Comparison of ENCODE assay signal across 25 cellular contexts in genomic region chr20:49942303-49942702, GRCh38. TPM values are rescaled to one million over a fixed set of nuclear protein-coding genes. Genes with fewer than 3 reads are reported as not detected.
DNase-seq lines count a peak whose midpoint lies in the region; ATAC-seq, FAIRE-seq and TF ChIP-seq lines count a peak whose summit lies in the region.
"Had no signal": no experiment of that assay in that cellular context is flagged by ENCODE, and none has a peak within 500 bp of the region (broad histone marks: within the 10 kb centered on the region; RNA-seq: fewer than 3 reads in every experiment).

No MANE protein-coding gene starts in this region.

- no peak overlapping the region for H2AK5ac ChIP-seq in neuronal stem cell (ENCODE audit: low read depth, low read length)

- no peak overlapping the region for H4K8ac ChIP-seq in neuronal stem cell (ENCODE audit: low read depth, low read length)

- CTCF ChIA-PET in A549 (lab: Yijun Ruan, JAX), result interaction anchor here (1.0 kb wide), 1 partner anchor 37 kb away, joined by 6 read pairs; no protein-coding TSS in a partner anchor

- H3K36me3 ChIP-seq in Loucy (ENCODE audit: insufficient read depth, low read length) (peaks cover 43% of the 10 kb centered on the region; the same call in 1 of the 2 replicates), neuronal stem cell (replicated peaks in 1 of 2; ENCODE audit: control insufficient read depth in 2 of 2, insufficient read depth in 2 of 2, low read length in 2 of 2) (peaks cover 14 to 77% of the 10 kb centered on the region in 2 donors), transverse colon (peaks cover 0 to 48% (median 19%) of the 10 kb centered on the region in 4 donors), endodermal cell (ENCODE audit: control insufficient read depth, insufficient read depth, low read length) (peaks cover 66% of the 10 kb centered on the region)

- H3K14ac ChIP-seq in neuronal stem cell (ENCODE audit: low read length), result no peak overlapping the region

- H3K27ac ChIP-seq in A549, result 0 out of 6 replicates have a peak overlapping the region, but pooled peaks of 1 of the 2 experiments have one; percentile 27
- H3K27ac ChIP-seq in neuronal stem cell (replicated peaks; ENCODE audit: low read length), result no peak overlapping the region
- H3K27ac ChIP-seq in transverse colon, result no peak overlapping the region
- no peak overlapping the region for H3K27ac ChIP-seq in endodermal cell (ENCODE audit: low read depth, low read length)
- H3K27ac ChIP-seq: 22Rv1; BLaER1 treated with 17β-estradiol and CSF1 and Interleukin-3, amounts not matched to agents 10 nM and 100 nM had no signal

- H3K4me3 Mint-ChIP-seq in endodermal cell, result no peak overlapping the region
- H3K4me3 Mint-ChIP-seq in naive thymus-derived CD8-positive, alpha-beta T cell, result no peak overlapping the region
- H3K4me3 Mint-ChIP-seq: CD14-positive monocyte; CD4-positive, alpha-beta T cell; CD8-positive, alpha-beta memory T cell; HFFc6 had no signal

- H3K27me3 Mint-ChIP-seq in endodermal cell (ENCODE audit: insufficient read depth), result no peaks in the 10 kb centered on the region
- no peaks in the 10 kb centered on the region for H3K27me3 Mint-ChIP-seq in naive thymus-derived CD8-positive, alpha-beta T cell
- H3K27me3 Mint-ChIP-seq: CD4-positive, alpha-beta T cell; CD8-positive, alpha-beta memory T cell had no signal

- H4K91ac ChIP-seq in neuronal stem cell (ENCODE audit: low read depth, low read length, poor library complexity), result no peak overlapping the region

- intact Hi-C loops in transverse colon (cut with DNase I; ENCODE audit: low total_unique reads), result no loop called here

- no peaks in the 10 kb centered on the region for H3F3A ChIP-seq in Loucy (ENCODE audit: low read depth)

- H3K4me1 ChIP-seq in A549, result peaks cover 29% of the 10 kb centered on the region
- peaks cover 44% of the 10 kb centered on the region for H3K4me1 ChIP-seq in Loucy (ENCODE audit: insufficient read depth, low read length, poor library complexity, severe bottlenecking)
- peaks cover 4 to 5% of the 10 kb centered on the region in 2 donors for H3K4me1 ChIP-seq in neuronal stem cell (ENCODE audit: control insufficient read depth in 2 of 2, insufficient read depth in 1 of 2, low read depth in 1 of 2, low read length in 2 of 2)
- peaks cover 20 to 41% (median 23%) of the 10 kb centered on the region in 4 donors for H3K4me1 ChIP-seq in transverse colon
- peaks cover 18% of the 10 kb centered on the region for H3K4me1 ChIP-seq in endodermal cell (ENCODE audit: control insufficient read depth, insufficient read depth, low read length)

- WGBS in A549 (ENCODE audit: missing lambda C conversion rate), result 59% methylated on average over 3 of the region's 3 CpGs
- no CpG with 5 or more reads among the region's 3 CpGs for WGBS in neuronal stem cell (ENCODE audit: extremely low coverage in 2 of 2, insufficient read length in 2 of 2, insufficient replicate concordance in 1 of 2), 2 donors
- 50 to 72% methylated on average over 1 to 3 of the region's 3 CpGs for WGBS in transverse colon (ENCODE audit: low coverage in 1 of 2), 2 donors
- 77 to 94% methylated on average over 3 of the region's 3 CpGs for WGBS in endodermal cell (ENCODE audit: insufficient coverage in 1 of 2, insufficient read length in 1 of 2), 2 experiments

- H3K27me3 ChIP-seq in Loucy (ENCODE audit: insufficient read depth, low read length, poor library complexity, severe bottlenecking) (no peaks in the 10 kb centered on the region), neuronal stem cell (ENCODE audit: control insufficient read depth in 3 of 3, insufficient read depth in 3 of 3, low read depth in 1 of 3, low read length in 3 of 3) (no peaks in the 10 kb centered on the region), transverse colon (no peaks in the 10 kb centered on the region), endodermal cell (ENCODE audit: control insufficient read depth, insufficient read depth, low read length, poor library complexity, severe bottlenecking) (no peaks in the 10 kb centered on the region)
- H3K27me3 ChIP-seq: BE2C; BLaER1 treated with 17β-estradiol and CSF1 and Interleukin-3, amounts not matched to agents 10 nM and 100 nM had no signal

- DNase-seq in A549 (ENCODE audit: low read depth in 1 of 2, low spot score in 1 of 2) (no peak), neuronal stem cell (ENCODE audit: low spot score) (no peak), transverse colon (peak; percentile 2), HUDEP-2 (lab: John Stamatoyannopoulos, UW; ENCODE audit: unreplicated experiment in 76 of 76) (no peak), endodermal cell (no peak)
- DNase-seq in naive thymus-derived CD8-positive, alpha-beta T cell, result no peak
- DNase-seq: ACHN; AML-193; BE2C; Calu3; CD4-positive, alpha-beta T cell; CD8-positive, alpha-beta memory T cell; DMS153; DND-41; GOT3; HFFc6 had no signal

- H3K79me1 ChIP-seq in neuronal stem cell (ENCODE audit: low read depth, low read length), result peaks cover 13% of the 10 kb centered on the region

- no peak overlapping the region for H3K23ac ChIP-seq in neuronal stem cell (ENCODE audit: low read depth, low read length, poor library complexity)

- no peak overlapping the region for H3K27ac Mint-ChIP-seq in endodermal cell
- H3K27ac Mint-ChIP-seq in naive thymus-derived CD8-positive, alpha-beta T cell, result no peak overlapping the region
- H3K27ac Mint-ChIP-seq: HFFc6 had no signal

- TF ChIP-seq RAD21 in A549 (conservative IDR thresholded peaks at IDR 0.05 in 1 of 2, IDR thresholded peaks at IDR 0.05 in 1 of 2), result no peak

- TF ChIP-seq EP300 in A549 (IDR thresholded peaks at IDR 0.05) (no peak), transverse colon (IDR thresholded peaks at IDR 0.05; ENCODE audit: low read depth) (no peak)

- TF ChIP-seq POLR2A in A549 (IDR thresholded peaks at IDR 0.05; ENCODE audit: low read length) (no peak), transverse colon (IDR thresholded peaks at IDR 0.05) (no peak)

- H3K9me2 ChIP-seq in Loucy (replicated peaks; ENCODE audit: low read depth, low read length), result no peaks in the 10 kb centered on the region

- no peak overlapping the region for H2BK12ac ChIP-seq in neuronal stem cell (ENCODE audit: low read length)

- TF ChIP-seq CTCF in A549 (IDR thresholded peaks at IDR 0.05) (no peak), Loucy (conservative IDR thresholded peaks at IDR 0.05; ENCODE audit: low read length) (no peak), transverse colon (IDR thresholded peaks at IDR 0.05) (no peak), endodermal cell (conservative IDR thresholded peaks at IDR 0.05) (no peak)

- in situ Hi-C loops in transverse colon (cut with MboI; ENCODE audit: low pct_ligation_motif_present in 1 of 4, low pct_unique_long_range_greater_than_20kb in 1 of 4, low sequenced_read_pairs in 3 of 4), result no loop called here

- no peaks in the 10 kb centered on the region for H3K9me3 Mint-ChIP-seq in endodermal cell
- H3K9me3 Mint-ChIP-seq in naive thymus-derived CD8-positive, alpha-beta T cell, result no peaks in the 10 kb centered on the region
- H3K9me3 Mint-ChIP-seq: CD14-positive monocyte; CD4-positive, alpha-beta T cell; CD8-positive, alpha-beta memory T cell; HFFc6 had no signal

- no peak overlapping the region for H3K4ac ChIP-seq in neuronal stem cell (ENCODE audit: low read length)

- no peak overlapping the region for H2BK5ac ChIP-seq in neuronal stem cell (ENCODE audit: low read length)

- peak in 1 of 2 experiments; percentile 48; a peak in 2 of 6 replicates for ATAC-seq in A549
- no peak for ATAC-seq in naive thymus-derived CD8-positive, alpha-beta T cell

- H3K18ac ChIP-seq in neuronal stem cell (ENCODE audit: low read length), result no peak overlapping the region

- H2AFZ ChIP-seq in Loucy (ENCODE audit: low read length), result no peak overlapping the region
- H2AFZ ChIP-seq in neuronal stem cell (ENCODE audit: low read length), result no peak overlapping the region

- no peaks in the 10 kb centered on the region for H3K9me3 ChIP-seq in A549
- H3K9me3 ChIP-seq in Loucy (ENCODE audit: insufficient read depth, low read depth, low read length), result no peaks in the 10 kb centered on the region
- no peaks in the 10 kb centered on the region for H3K9me3 ChIP-seq in neuronal stem cell (replicated peaks in 1 of 2; ENCODE audit: control insufficient read depth in 2 of 2, insufficient read depth in 1 of 2, low read depth in 1 of 2, low read length in 2 of 2)
- no peaks in the 10 kb centered on the region for H3K9me3 ChIP-seq in transverse colon
- H3K9me3 ChIP-seq in endodermal cell (ENCODE audit: control insufficient read depth, low read length), result no peaks in the 10 kb centered on the region
- H3K9me3 ChIP-seq: BE2C; BLaER1 treated with 17β-estradiol and CSF1 and Interleukin-3, amounts not matched to agents 10 nM and 100 nM; HAP-1 had no signal

- no peak overlapping the region for H2BK120ac ChIP-seq in neuronal stem cell (ENCODE audit: low read depth, low read length)

- POLR2A ChIA-PET in A549 (lab: Yijun Ruan, JAX), result no interaction called here
- POLR2A ChIA-PET in naive thymus-derived CD8-positive, alpha-beta T cell (lab: Charles Lee), result no interaction called here

- H4K20me1 ChIP-seq in Loucy (ENCODE audit: insufficient read depth, low read length, poor library complexity, severe bottlenecking), result peaks cover 50% of the 10 kb centered on the region

- H3K79me2 ChIP-seq in Loucy (ENCODE audit: insufficient read depth, low read length), result peaks cover 75% of the 10 kb centered on the region

- peaks cover 28% of the 10 kb centered on the region for H3K4me1 Mint-ChIP-seq in endodermal cell
- H3K4me1 Mint-ChIP-seq in naive thymus-derived CD8-positive, alpha-beta T cell, result peaks cover 28 to 63% (median 52%) of the 10 kb centered on the region in 4 donors

- H3K36me3 Mint-ChIP-seq in endodermal cell (ENCODE audit: low read depth), result peaks cover 58% of the 10 kb centered on the region
- peaks cover 0 to 76% (median 13%) of the 10 kb centered on the region in 3 donors for H3K36me3 Mint-ChIP-seq in naive thymus-derived CD8-positive, alpha-beta T cell

- no peak for FAIRE-seq in A549 (lab: Jason Lieb, UNC)
- FAIRE-seq: A204.1, G401.6, GM12892, H54 had no signal

- no peak overlapping the region for H2BK15ac ChIP-seq in neuronal stem cell (ENCODE audit: low read length)

- H3K4me3 ChIP-seq in A549, result no peak overlapping the region
- no peak overlapping the region for H3K4me3 ChIP-seq in Loucy (ENCODE audit: low read length, poor library complexity, severe bottlenecking)
- no peak overlapping the region for H3K4me3 ChIP-seq in neuronal stem cell (ENCODE audit: low read length in 2 of 2)
- H3K4me3 ChIP-seq in transverse colon, result no peak overlapping the region
- H3K4me3 ChIP-seq in endodermal cell (ENCODE audit: low read length), result no peak overlapping the region
- H3K4me3 ChIP-seq: BLaER1 treated with 17β-estradiol and CSF1 and Interleukin-3, amounts not matched to agents 10 nM and 100 nM; HAP-1 had no signal

- H3K4me2 ChIP-seq in A549 (peak overlapping the region; percentile 18; the same call in 2 of the 3 replicates), Loucy (ENCODE audit: low read depth, low read length, poor library complexity, severe bottlenecking) (peak overlapping the region; percentile 43), neuronal stem cell (ENCODE audit: insufficient read depth, low read length, poor library complexity, severe bottlenecking) (no peak overlapping the region)
- H3K4me2 ChIP-seq: BLaER1 treated with 17β-estradiol and CSF1 and Interleukin-3, amounts not matched to agents 10 nM and 100 nM had no signal

- H3K9ac ChIP-seq in Loucy (ENCODE audit: low read depth, low read length, poor library complexity, severe bottlenecking) (no peak overlapping the region), neuronal stem cell (ENCODE audit: low read depth, low read length, poor library complexity) (peak overlapping the region; percentile 32), endodermal cell (ENCODE audit: extremely low read depth, low read length, poor library complexity, severe bottlenecking) (no peak overlapping the region)

RNA-seq across cellular contexts. Expression of gene RNF114, which starts 6.1 kb away (rescaled TPM):
- polyA plus RNA-seq in A549 (2011; rRNA removed) (44.8 and 67.8 TPM in 2 replicates), A549 (2017; fragmentation: RNase III; extraction: RNeasy Plus Mini Kit Qiagen cat#74134 plus additional on column Dnase treatment) (43.1 to 47.0 TPM (median 44.0 TPM) in 3 replicates)
- polyA plus RNA-seq in A549 (2012; cell fraction: cytosol; rRNA removed), result 68.9 and 80.2 TPM in 2 replicates
- polyA plus RNA-seq in A549 (2012; cell fraction: nucleus; rRNA removed), result 101 and 123 TPM in 2 replicates
- 42.6 and 51.8 TPM in 2 replicates for polyA minus RNA-seq in A549 (2011; rRNA and poly(A)+ RNA removed)
- polyA plus RNA-seq in neuronal stem cell (2013, experiment 1 of 2), result 37.2 TPM
- 37.0 TPM for polyA plus RNA-seq in neuronal stem cell (2013, experiment 2 of 2)
- total RNA-seq in transverse colon (100 to 1,000 TPM; 108 to 271 (median 217) TPM), endodermal cell (10 to 100 TPM; 48.8 to 52.5 TPM)
- polyA plus RNA-seq in endodermal cell (2013, experiment 1 of 2), result 91.4 TPM
- 92.1 TPM for polyA plus RNA-seq in endodermal cell (2013, experiment 2 of 2)
- 100 to 1,000 TPM; 104 to 105 TPM for total RNA-seq in naive thymus-derived CD8-positive, alpha-beta T cell
- polyA plus RNA-seq in naive thymus-derived CD8-positive, alpha-beta T cell, result 100 to 1,000 TPM; 123 to 133 (median 123) TPM

RNA-seq across cellular contexts. Expression of gene SPATA2, which starts 27.0 kb away (rescaled TPM):
- polyA plus RNA-seq in A549 (2011; rRNA removed) (4.9 and 5.1 TPM in 2 replicates), A549 (2017; fragmentation: RNase III; extraction: RNeasy Plus Mini Kit Qiagen cat#74134 plus additional on column Dnase treatment) (4.7 to 5.1 TPM (median 4.7 TPM) in 3 replicates)
- polyA plus RNA-seq in A549 (2012; cell fraction: cytosol; rRNA removed), result 6.2 and 8.5 TPM in 2 replicates
- polyA plus RNA-seq in A549 (2012; cell fraction: nucleus; rRNA removed), result 11.2 and 14.5 TPM in 2 replicates
- polyA minus RNA-seq in A549 (2011; rRNA and poly(A)+ RNA removed), result 6.7 and 8.6 TPM in 2 replicates
- 9.3 TPM for polyA plus RNA-seq in neuronal stem cell (2013, experiment 1 of 2)
- 9.3 TPM for polyA plus RNA-seq in neuronal stem cell (2013, experiment 2 of 2)
- total RNA-seq in transverse colon (10 to 100 TPM in 3 of 4 donors, 1 to 10 TPM in 1; 4.0 to 40.0 (median 17.2) TPM), endodermal cell (10 to 100 TPM in 1 of 2 donors, 1 to 10 TPM in 1; 8.6 to 10.4 TPM)
- polyA plus RNA-seq in endodermal cell (2013, experiment 1 of 2), result 10.2 TPM
- 8.3 TPM for polyA plus RNA-seq in endodermal cell (2013, experiment 2 of 2)
- total RNA-seq in naive thymus-derived CD8-positive, alpha-beta T cell, result 1 to 10 TPM; 8.0 to 9.0 TPM
- polyA plus RNA-seq in naive thymus-derived CD8-positive, alpha-beta T cell, result 1 to 10 TPM; 1.7 to 5.7 (median 2.0) TPM

RNA-seq across cellular contexts. Expression of gene SNAI1, which starts 40.5 kb away (rescaled TPM):
- 7.0 and 7.2 TPM in 2 replicates for polyA plus RNA-seq in A549 (2011; rRNA removed)
- 14.0 and 21.4 TPM in 2 replicates for polyA plus RNA-seq in A549 (2012; cell fraction: cytosol; rRNA removed)
- polyA plus RNA-seq in A549 (2012; cell fraction: nucleus; rRNA removed), result 22.7 and 28.4 TPM in 2 replicates
- 8.0 to 11.1 TPM (median 10.7 TPM) in 3 replicates for polyA plus RNA-seq in A549 (2017; fragmentation: RNase III; extraction: RNeasy Plus Mini Kit Qiagen cat#74134 plus additional on column Dnase treatment)
- 3.8 and 6.0 TPM in 2 replicates for polyA minus RNA-seq in A549 (2011; rRNA and poly(A)+ RNA removed)
- 3.5 TPM for polyA plus RNA-seq in neuronal stem cell (2013, experiment 1 of 2)
- polyA plus RNA-seq in neuronal stem cell (2013, experiment 2 of 2), result 3.7 TPM
- total RNA-seq in transverse colon, result under 1 TPM in 3 of 4 donors, not detected in 1; 0.32 to 0.41 (median 0.40) TPM
- 10 to 100 TPM; 10.6 to 13.1 TPM for total RNA-seq in endodermal cell
- polyA plus RNA-seq in endodermal cell (2013, experiment 1 of 2), result 8.0 TPM
- polyA plus RNA-seq in endodermal cell (2013, experiment 2 of 2), result 8.3 TPM
- total RNA-seq in naive thymus-derived CD8-positive, alpha-beta T cell, result 1 to 10 TPM in 1 of 2 experiments, under 1 TPM in 1; 0.82 to 1.5 TPM
- under 1 TPM in 2 of 3 donors, not detected in 1; 0.25 to 0.64 TPM for polyA plus RNA-seq in naive thymus-derived CD8-positive, alpha-beta T cell

Comparison
In these comparisons a context has a peak if more than half of its experiments do, and no peak if none do; other contexts are left out.
1. RNA of gene SNAI1, which starts 40.5 kb away (total RNA-seq): 10.6 to 13.1 TPM in endodermal cell; 0.82 to 1.5 TPM in naive thymus-derived CD8-positive, alpha-beta T cell and 0.32 to 0.41 TPM in transverse colon; every median in the first group is over 4 times any median in the second.